Comparison of ENCODE assay signal across 8 cellular contexts in the genomic region with DNA sequence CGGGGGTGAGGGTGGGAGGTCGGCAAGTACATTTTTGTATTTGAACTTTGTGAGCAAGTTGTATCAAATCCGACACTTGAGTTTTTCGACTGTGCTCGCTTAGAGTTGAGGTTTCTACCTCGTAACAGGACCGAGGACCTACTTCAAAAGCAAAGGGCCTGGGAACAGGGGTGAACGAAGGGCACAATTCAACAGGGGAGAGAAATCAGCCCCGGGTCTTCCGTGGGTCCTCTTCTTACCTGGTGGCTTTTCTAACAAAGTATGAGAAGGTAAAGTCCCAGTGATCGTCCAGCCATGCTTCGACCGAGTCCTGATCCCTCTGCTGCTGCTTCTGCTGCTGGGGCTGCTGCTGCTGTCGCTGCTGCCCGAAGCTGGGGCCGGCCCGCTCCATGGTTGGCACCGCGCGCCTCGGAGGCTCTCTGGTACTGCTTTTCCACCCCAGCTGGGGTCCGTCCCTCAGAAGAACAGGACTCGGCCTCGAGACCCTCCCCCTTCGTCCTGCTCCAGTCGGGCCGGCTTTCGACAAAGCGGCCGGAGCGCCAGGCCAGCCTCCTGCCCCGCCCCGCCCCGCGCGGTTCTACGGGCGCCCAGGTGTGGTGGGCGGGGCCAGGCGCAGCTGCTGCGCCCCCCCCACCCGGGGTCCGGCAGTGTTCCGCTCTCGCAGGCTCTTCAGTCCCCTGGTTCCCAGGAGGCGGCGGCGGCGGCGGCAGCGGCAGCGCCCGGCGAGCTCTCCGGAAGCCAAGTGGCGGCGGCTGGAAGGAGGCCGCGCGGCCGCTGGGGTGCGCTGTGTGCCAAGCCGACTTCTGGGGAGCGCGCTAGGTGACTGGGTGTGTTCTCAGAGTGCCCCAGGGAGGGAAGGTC. TPM values are rescaled to one million over a fixed set of nuclear protein-coding genes. Genes with fewer than 3 reads are reported as not detected.
A peak's percentile ranks its signal among the peaks of the same experiment; 100 is the strongest.
DNase-seq lines count a peak whose midpoint lies in the region; ATAC-seq and TF ChIP-seq lines count a peak whose summit lies in the region.

A gene (minus strand): TSS at position 524 of the 861 bp plus-strand sequence. CDS start 133 bp downstream, at position 391.

- DNase-seq in Caco-2 = peak; percentile 82 to 91
- DNase-seq in HUDEP-2 (lab: John Stamatoyannopoulos, UW; ENCODE audit: unreplicated experiment in 76 of 76) = peak in 63 of 76 experiments; percentile 1 to 75 (median 42)
- peak; percentile 69 for DNase-seq in activated T-cell treated with anti-CD3 and anti-CD28 coated beads, Interleukin-2, amount 50 U/mL, for 4 hours
- peak; percentile 8 for DNase-seq in esophagus squamous epithelium (lab: John Stamatoyannopoulos, UW)
- DNase-seq in stimulated activated CD8-positive, alpha-beta memory T cell treated with anti-CD3 and anti-CD28 coated beads, Interleukin-7, amount 100 ng/mL, for 48 hours (ENCODE audit: extremely low read depth in 1 of 2, low read depth in 1 of 2) = peak; percentile 50 to 57

- H3K36me3 ChIP-seq in Caco-2 (ENCODE audit: control insufficient read depth, insufficient read depth, low read length) (no peaks in the 10 kb centered on the region), OCI-LY1 (ENCODE audit: insufficient read depth, low read length) (no peaks in the 10 kb centered on the region), esophagus squamous epithelium (no peaks in the 10 kb centered on the region), muscle layer of duodenum (ENCODE audit: control insufficient read depth in 1 of 2, insufficient read depth in 2 of 2, low read length in 2 of 2) (no peaks in the 10 kb centered on the region)

- peaks cover 5% of the 10 kb centered on the region for H3K4me1 Mint-ChIP-seq in Caco-2 (ENCODE audit: low read depth, unreplicated experiment)
- peaks cover 17% of the 10 kb centered on the region for H3K4me1 Mint-ChIP-seq in activated T-cell treated with anti-CD3 and anti-CD28 coated beads, Interleukin-2, amount 50 U/mL, for 4 hours (ENCODE audit: low read depth)

- WGBS in esophagus squamous epithelium, 2 donors = 0 to 2% methylated on average over 10 of the region's 65 CpGs

- H3K27ac ChIP-seq in OCI-LY1 (ENCODE audit: low read depth, low read length, poor library complexity, severe bottlenecking) (no peak within 1 kb of the TSS), esophagus squamous epithelium (peak within 1 kb of the TSS; percentile 67 to 95 (median 91)), muscle layer of duodenum (ENCODE audit: low read length) (peak within 1 kb of the TSS; percentile 88)

- no peaks in the 10 kb centered on the region for H3F3A ChIP-seq in OCI-LY1 (ENCODE audit: insufficient read depth, low read length)

- POLR2A ChIA-PET in Caco-2 (lab: Charles Lee) = interaction anchor here (0.6 kb wide), 1 partner anchor 26 kb away, joined by 3 read pairs; no protein-coding TSS in a partner anchor

- no peaks in the 10 kb centered on the region for H4K20me1 ChIP-seq in OCI-LY1 (ENCODE audit: insufficient read depth, low read length)

- no peaks in the 10 kb centered on the region for H3K9me2 ChIP-seq in OCI-LY1 (ENCODE audit: low read depth, low read length)

- CTCF ChIA-PET in Caco-2 (lab: Charles Lee) = interaction anchor here (0.6 to 1.6 kb wide), 18 partner anchors 13 to 428 kb away, joined by 3 to 18 read pairs (median 4); no protein-coding TSS in a partner anchor

- H2AFZ ChIP-seq in OCI-LY1 (ENCODE audit: low read length) = peak within 1 kb of the TSS; percentile 86

- H3K9me3 Mint-ChIP-seq in Caco-2 (ENCODE audit: unreplicated experiment) = no peaks in the 10 kb centered on the region
- no peaks in the 10 kb centered on the region for H3K9me3 Mint-ChIP-seq in activated T-cell treated with anti-CD3 and anti-CD28 coated beads, Interleukin-2, amount 50 U/mL, for 4 hours

- H3K4me3 Mint-ChIP-seq in Caco-2 (ENCODE audit: unreplicated experiment) = peak within 1 kb of the TSS; percentile 90
- H3K4me3 Mint-ChIP-seq in activated T-cell treated with anti-CD3 and anti-CD28 coated beads, Interleukin-2, amount 50 U/mL, for 4 hours = peak within 1 kb of the TSS; percentile 85

- H3K4me1 ChIP-seq in Caco-2 (no peaks in the 10 kb centered on the region; the same call in 1 of the 2 replicates), OCI-LY1 (ENCODE audit: insufficient read depth, low read length, severe bottlenecking) (peaks cover 26% of the 10 kb centered on the region), esophagus squamous epithelium (peaks cover 0 to 26% (median 4%) of the 10 kb centered on the region in 3 donors), muscle layer of duodenum (ENCODE audit: control insufficient read depth in 1 of 2, insufficient read depth in 2 of 2, low read length in 2 of 2) (peaks cover 3 to 13% of the 10 kb centered on the region in 2 donors)

- no peaks in the 10 kb centered on the region for H3K36me3 Mint-ChIP-seq in Caco-2 (ENCODE audit: insufficient read depth, unreplicated experiment)
- no peaks in the 10 kb centered on the region for H3K36me3 Mint-ChIP-seq in activated T-cell treated with anti-CD3 and anti-CD28 coated beads, Interleukin-2, amount 50 U/mL, for 4 hours (ENCODE audit: insufficient read depth)

- no peaks in the 10 kb centered on the region for H3K27me3 Mint-ChIP-seq in Caco-2 (ENCODE audit: insufficient read depth, unreplicated experiment)
- H3K27me3 Mint-ChIP-seq in activated T-cell treated with anti-CD3 and anti-CD28 coated beads, Interleukin-2, amount 50 U/mL, for 4 hours (ENCODE audit: low read depth) = peaks cover 16% of the 10 kb centered on the region

- peak within 1 kb of the TSS; percentile 54; the same call in 1 of the 2 replicates for H3K9ac ChIP-seq in OCI-LY1 (ENCODE audit: low read length)

- H3K4me2 ChIP-seq in OCI-LY1 (ENCODE audit: low read length) = peak within 1 kb of the TSS; percentile 94

- intact Hi-C loops in Caco-2 (cut with micrococcal nuclease; ENCODE audit: unreplicated experiment) (loop anchor here (1.0 to 5.0 kb wide), 7 partner anchors 31 to 647 kb away; no protein-coding TSS in a partner anchor), esophagus squamous epithelium (cut with DNase I) (loop anchor here (5.0 to 10.0 kb wide), 2 partner anchors 74 to 419 kb away; no protein-coding TSS in a partner anchor)

- peak in 1 of 4 donors; percentile 31 for TF ChIP-seq POLR2A in esophagus squamous epithelium (IDR thresholded peaks at IDR 0.05)

- H3K27me3 ChIP-seq in Caco-2 (replicated peaks; ENCODE audit: control insufficient read depth, insufficient read depth, low read length) (no peaks in the 10 kb centered on the region), OCI-LY1 (ENCODE audit: insufficient read depth, low read length) (no peaks in the 10 kb centered on the region), esophagus squamous epithelium (peaks cover 0 to 4% (median 0%) of the 10 kb centered on the region in 4 donors), muscle layer of duodenum (ENCODE audit: low read depth, low read length) (no peaks in the 10 kb centered on the region)

- H3K27ac Mint-ChIP-seq in Caco-2 (ENCODE audit: unreplicated experiment) = peak within 1 kb of the TSS; percentile 70

- ATAC-seq in GM21423 (IDR thresholded peaks at IDR 0.05; ENCODE audit: unreplicated experiment) = peak; percentile 92
- ATAC-seq in activated T-cell treated with anti-CD3 and anti-CD28 coated beads, Interleukin-2, amount 50 U/mL, for 4 hours = peak; percentile 85 to 87

- TF ChIP-seq CTCF in Caco-2 (IDR thresholded peaks at IDR 0.05; ENCODE audit: insufficient read depth in 1 of 2, low read depth in 1 of 2, low read length in 1 of 2, severe bottlenecking in 1 of 2, unreplicated experiment in 1 of 2) (peak; percentile 58 to 80), OCI-LY1 (IDR thresholded peaks at IDR 0.05; ENCODE audit: low read length) (peak; percentile 70), esophagus squamous epithelium (IDR thresholded peaks at IDR 0.05) (peak; percentile 48 to 87 (median 78))

- BruUV-seq in Caco-2 (replicated peaks; lab: Mats Ljungman, UMichigan) = no TSS peak

- H3K4me3 ChIP-seq in Caco-2 (ENCODE audit: low read depth, low read length) (peak within 1 kb of the TSS; percentile 69), OCI-LY1 (ENCODE audit: low read depth, low read length, poor library complexity, severe bottlenecking) (peak within 1 kb of the TSS; percentile 61), esophagus squamous epithelium (peak within 1 kb of the TSS; percentile 52 to 84 (median 82)), muscle layer of duodenum (ENCODE audit: low read depth in 1 of 2, low read length in 2 of 2) (peak within 1 kb of the TSS; percentile 91 to 98)

- H3K79me2 ChIP-seq in OCI-LY1 (ENCODE audit: insufficient read depth, low read length) = no peaks in the 10 kb centered on the region

- H3K9me3 ChIP-seq in Caco-2 (no peaks in the 10 kb centered on the region), OCI-LY1 (ENCODE audit: low read length) (no peaks in the 10 kb centered on the region), esophagus squamous epithelium (no peaks in the 10 kb centered on the region), muscle layer of duodenum (ENCODE audit: control insufficient read depth in 1 of 2, low read length in 2 of 2) (no peaks in the 10 kb centered on the region)

RNA-seq across cellular contexts. Expression of the gene that starts here (rescaled TPM):
- 7.9 and 10.8 TPM in 2 replicates for total RNA-seq in Caco-2 (2022)
- under 1 TPM; 0.52 to 0.86 (median 0.76) TPM for total RNA-seq in activated T-cell treated with anti-CD3 and anti-CD28 coated beads, Interleukin-2, amount 50 U/mL, for 4 hours
- total RNA-seq in esophagus squamous epithelium = 10 to 100 TPM in 1 of 4 donors, 1 to 10 TPM in 3; 1.9 to 26.7 (median 6.0) TPM

Comparison
In these comparisons a context has a peak if more than half of its experiments do, and no peak if none do; other contexts are left out.
1. Peak in DNase-seq and ATAC-seq in activated T-cell treated with anti-CD3 and anti-CD28 coated beads, Interleukin-2, amount 50 U/mL, for 4 hours; RNA of the gene not detected or under 1 TPM.
2. DNase-seq: peak in every context shown above with its lines; median percentile 86 in Caco-2; 69 in activated T-cell treated with anti-CD3 and anti-CD28 coated beads, Interleukin-2, amount 50 U/mL, for 4 hours; 54 in stimulated activated CD8-positive, alpha-beta memory T cell treated with anti-CD3 and anti-CD28 coated beads, Interleukin-7, amount 100 ng/mL, for 48 hours; 42 in HUDEP-2; 8 in esophagus squamous epithelium.